In genomic region chr15:75834011-75834410, GRCh38 we compare ENCODE assay signal across 19 cellular contexts.
DNase-seq lines count a peak whose midpoint lies in the region; ATAC-seq and TF ChIP-seq lines count a peak whose summit lies in the region.
"Had no signal": no experiment of that assay in that cellular context is flagged by ENCODE, and none has a peak within 500 bp of the region (broad histone marks: within the 10 kb centered on the region; RNA-seq: fewer than 3 reads in every experiment).

No MANE protein-coding gene starts in this region.

- H3K4me1 Mint-ChIP-seq in nephron progenitor cell, result peaks cover 35% of the 10 kb centered on the region
- H3K4me1 Mint-ChIP-seq: B cell had no signal

- no peak for TF ChIP-seq CTCF in nephron progenitor cell (IDR thresholded peaks at IDR 0.05)

- no peak for ATAC-seq in GM19455 (IDR thresholded peaks at IDR 0.05; ENCODE audit: unreplicated experiment)
- ATAC-seq: A549, GM12878, HCT116, PC-3 had no signal

- no peak overlapping the region for H3K4me3 Mint-ChIP-seq in nephron progenitor cell
- H3K4me3 Mint-ChIP-seq: B cell had no signal

- H3K9me3 Mint-ChIP-seq in nephron progenitor cell, result no peaks in the 10 kb centered on the region

- peak overlapping the region; percentile 53 for H3K27ac Mint-ChIP-seq in nephron progenitor cell
- H3K27ac Mint-ChIP-seq: B cell had no signal

- peaks cover 3% of the 10 kb centered on the region for H3K27me3 Mint-ChIP-seq in nephron progenitor cell (ENCODE audit: low read depth, poor library complexity)

- H3K36me3 Mint-ChIP-seq in nephron progenitor cell (ENCODE audit: low read depth), result no peaks in the 10 kb centered on the region

- DNase-seq in DMS53 treated with DMSO at 0.1 percent for 48 hours (lab: John Stamatoyannopoulos, UW; ENCODE audit: unreplicated experiment) (peak; percentile 20), NCI-H187 (lab: John Stamatoyannopoulos, UW) (peak; percentile 33 to 48), NCI-H345 (lab: John Stamatoyannopoulos, UW) (peak; percentile 43), nephron progenitor cell (no peak), NCI-H1105 (lab: John Stamatoyannopoulos, UW) (no peak)
- DNase-seq in activated CD8-positive, alpha-beta memory T cell treated with anti-CD3 and anti-CD28 coated beads, Interleukin-2, amount 50 U/mL, for 4 hours, result no peak
- DNase-seq: DND-41, GOT3, MV-4-11, NCI-H1930, NCI-H524 treated with DMSO at 0.1 percent for 48 hours, PC-3, Right ventricle myocardium superior, T-helper 9 cell had no signal

Comparison
In these comparisons a context has a peak if more than half of its experiments do, and no peak if none do; other contexts are left out.
1. DNase-seq: peak in DMS53 treated with DMSO at 0.1 percent for 48 hours (single experiment), NCI-H187 (2 of 2) and NCI-H345 (single experiment); none in nephron progenitor cell (single experiment), activated CD8-positive, alpha-beta memory T cell treated with anti-CD3 and anti-CD28 coated beads, Interleukin-2, amount 50 U/mL, for 4 hours (single experiment) and NCI-H1105 (single experiment).